In genomic region chr12:59596232-59597143, GRCh38 we compare ENCODE assay signal across 8 cellular contexts. TPM values are rescaled to one million over a fixed set of nuclear protein-coding genes. Genes with fewer than 3 reads are reported as not detected.
DNase-seq lines count a peak whose midpoint lies in the region; ATAC-seq and TF ChIP-seq lines count a peak whose summit lies in the region.

No MANE protein-coding gene starts in this region.

- H4K20me1 ChIP-seq in DOHH2 (ENCODE audit: control insufficient read depth, insufficient read depth, low read depth, low read length) (no peaks in the 10 kb centered on the region), KMS-11 (ENCODE audit: insufficient read depth) (no peaks in the 10 kb centered on the region)

- H3K27ac ChIP-seq in DOHH2 (ENCODE audit: low read depth, low read length) (peak overlapping the region; percentile 96), KMS-11 (peak overlapping the region; percentile 36), temporal lobe (ENCODE audit: low read depth, low read length) (peak overlapping the region; percentile 67)

- H3K9ac ChIP-seq in KMS-11: peak overlapping the region; percentile 71

- TF ChIP-seq CTCF in DOHH2 (IDR thresholded peaks at IDR 0.05; ENCODE audit: low read depth, low read length, poor library complexity, severe bottlenecking) (no peak), KMS-11 (conservative IDR thresholded peaks at IDR 0.05; ENCODE audit: low read depth, low read length) (no peak), omental fat pad (IDR thresholded peaks at IDR 0.05) (no peak)

- H3K36me3 ChIP-seq in DOHH2 (ENCODE audit: control insufficient read depth, low read length): peaks cover 46% of the 10 kb centered on the region
- H3K36me3 ChIP-seq in KMS-11 (ENCODE audit: insufficient read depth): no peaks in the 10 kb centered on the region

- H3K9me3 ChIP-seq in DOHH2 (ENCODE audit: control insufficient read depth, insufficient read depth, low read length): no peaks in the 10 kb centered on the region

- ATAC-seq in GM21786 (IDR thresholded peaks at IDR 0.05; ENCODE audit: unreplicated experiment) (peak; percentile 38), omental fat pad (ENCODE audit: low FRiP score) (peak; percentile 60)

- H3K4me1 ChIP-seq in DOHH2 (ENCODE audit: control insufficient read depth, low read length) (peaks cover 36% of the 10 kb centered on the region), KMS-11 (ENCODE audit: low read depth, poor library complexity, severe bottlenecking) (peaks cover 21% of the 10 kb centered on the region)

- H3K27me3 ChIP-seq in DOHH2 (ENCODE audit: control insufficient read depth, low read length) (no peaks in the 10 kb centered on the region), KMS-11 (ENCODE audit: insufficient read depth, low read depth) (no peaks in the 10 kb centered on the region)

- H3K4me3 ChIP-seq in DOHH2 (ENCODE audit: low read length) (peak overlapping the region; percentile 89), KMS-11 (IDR thresholded peaks at IDR 0.05; ENCODE audit: insufficient read depth, low read depth, low read length) (peak overlapping the region; percentile 46)

- H3K4me2 ChIP-seq in DOHH2 (ENCODE audit: low read length) (peak overlapping the region; percentile 93), KMS-11 (peak overlapping the region; percentile 74)

- DNase-seq in SHP77 (lab: John Stamatoyannopoulos, UW): peak; percentile 72 to 86
- peak; percentile 81 for DNase-seq in activated naive CD4-positive, alpha-beta T cell treated with Interleukin-2 at 50 U/mL for 16 hours
- peak; percentile 20 for DNase-seq in glomerular endothelial cell (ENCODE audit: extremely low read depth, low read depth, low spot score)
- peak; percentile 42 for DNase-seq in omental fat pad (ENCODE audit: low spot score)

- H3K9me2 ChIP-seq in DOHH2 (replicated peaks; ENCODE audit: control insufficient read depth, low read length): no peaks in the 10 kb centered on the region

- peaks cover 10% of the 10 kb centered on the region; the same call in 1 of the 2 replicates for H3F3A ChIP-seq in DOHH2 (ENCODE audit: control insufficient read depth, insufficient read depth)

- peaks cover 44% of the 10 kb centered on the region for H3K79me2 ChIP-seq in DOHH2 (ENCODE audit: control insufficient read depth, low read length)
- no peaks in the 10 kb centered on the region for H3K79me2 ChIP-seq in KMS-11 (ENCODE audit: insufficient read depth, low read depth)

- H2AFZ ChIP-seq in KMS-11 (ENCODE audit: low read depth): peak overlapping the region; percentile 93

RNA-seq across cellular contexts. Expression of gene SLC16A7, which starts 0.7 kb away (rescaled TPM):
- total RNA-seq in glomerular endothelial cell: 12.6 and 12.7 TPM in 2 replicates
- total RNA-seq in omental fat pad: 100 to 1,000 TPM in 1 of 4 donors, 10 to 100 TPM in 3; 56.9 to 127 (median 64.9) TPM
- total RNA-seq in temporal lobe: 19.7 TPM

Comparison
In these comparisons a context has a peak if more than half of its experiments do, and no peak if none do; other contexts are left out.
1. Peak in every context shown above with its lines: DNase-seq, ATAC-seq, H3K4me3 ChIP-seq and H3K27ac ChIP-seq.
2. H3K27ac ChIP-seq: peak in every context shown above with its lines; median percentile 96 in DOHH2; 67 in temporal lobe; 36 in KMS-11.
3. DNase-seq: peak in every context shown above with its lines; median percentile 81 in activated naive CD4-positive, alpha-beta T cell treated with Interleukin-2 at 50 U/mL for 16 hours; 79 in SHP77; 42 in omental fat pad; 20 in glomerular endothelial cell.